ENCODE assay signal across 8 cellular contexts in the genomic region with DNA sequence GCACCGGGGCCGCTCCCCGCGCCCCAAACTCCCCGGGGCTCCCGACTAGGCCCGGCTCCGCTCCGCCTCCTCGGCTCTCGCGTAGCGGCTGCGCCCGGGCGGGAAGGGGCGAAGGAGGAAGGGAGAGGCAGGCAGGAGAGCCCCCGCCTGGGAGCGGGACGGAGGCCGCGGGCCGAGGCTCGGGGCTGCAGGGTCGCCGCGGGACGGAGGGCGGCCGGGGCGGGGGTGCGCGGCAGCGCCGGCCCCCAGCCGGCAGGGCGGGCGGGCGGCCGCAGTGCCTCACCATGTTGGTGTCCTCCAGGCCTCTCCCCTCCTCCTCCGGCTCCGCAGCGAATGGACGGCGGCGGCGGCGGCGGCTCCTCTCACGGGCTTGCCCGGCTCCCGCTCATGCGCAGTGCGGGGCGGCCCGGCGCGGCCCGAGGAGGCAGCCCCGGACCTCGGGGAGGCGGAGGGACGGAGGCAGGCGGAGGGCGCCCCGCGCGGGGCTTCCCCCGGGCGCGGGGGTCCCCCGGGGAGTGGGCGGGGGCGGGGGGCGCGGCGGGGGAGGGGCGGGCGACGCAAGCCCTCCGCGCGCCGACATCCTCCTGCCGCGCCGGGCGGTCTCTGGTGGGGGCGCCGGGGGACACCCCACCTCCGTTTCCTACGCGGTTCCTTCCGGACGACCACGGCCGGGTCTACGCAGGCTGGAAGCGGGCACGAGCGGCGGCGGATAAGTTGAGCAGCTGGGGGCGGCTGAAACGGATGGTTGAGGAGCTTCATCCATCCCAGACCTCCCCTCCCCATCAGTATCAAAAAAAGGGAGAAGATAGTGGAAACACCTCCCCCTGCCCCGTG. TPM values are rescaled to one million over a fixed set of nuclear protein-coding genes. Genes with fewer than 3 reads are reported as not detected.
A peak's percentile ranks its signal among the peaks of the same experiment; 100 is the strongest.
DNase-seq lines count a peak whose midpoint lies in the region; ATAC-seq and TF ChIP-seq lines count a peak whose summit lies in the region.

A gene (minus strand): TSS at position 335 of the 834 bp plus-strand sequence. CDS start 49 bp downstream, at position 286.

- ATAC-seq in HG02798 (IDR thresholded peaks at IDR 0.05; ENCODE audit: poor library complexity, unreplicated experiment) (peak; percentile 94), left ventricle myocardium superior (peak; percentile 97)

- peaks cover 6% of the 10 kb centered on the region for H3K4me1 ChIP-seq in urinary bladder (ENCODE audit: insufficient read depth)

- WGBS in urinary bladder, result under 1% methylated on average over 98 of the region's 106 CpGs

- H3K27ac ChIP-seq in urinary bladder (ENCODE audit: low read depth), result peak within 1 kb of the TSS; percentile 78

- intact Hi-C loops in left ventricle myocardium superior (cut with micrococcal nuclease), result no loop called here

- H3K36me3 ChIP-seq in urinary bladder (ENCODE audit: insufficient read depth), result no peaks in the 10 kb centered on the region

- TF ChIP-seq POLR2A in GM15510 (IDR thresholded peaks at IDR 0.05; ENCODE audit: borderline replicate concordance, extremely low read depth, insufficient read length), result peak; percentile 74

- H3K4me3 ChIP-seq in urinary bladder (ENCODE audit: low read depth, low read length), result peak within 1 kb of the TSS; percentile 100

- DNase-seq in NCI-H146 (lab: John Stamatoyannopoulos, UW) (peak; percentile 95), T-helper 2 cell (peak; percentile 81 to 89 (median 84)), amygdala (lab: John Stamatoyannopoulos, UW) (peak in 54 of 56 donors; percentile 8 to 90 (median 74)), left ventricle myocardium superior (peak; percentile 97), pulmonary artery endothelial cell (ENCODE audit: low read depth, low spot score) (peak; percentile 33)

RNA-seq across cellular contexts. Expression of the gene that starts here (rescaled TPM):
- total RNA-seq in left ventricle myocardium superior (39.5 TPM), pulmonary artery endothelial cell (24.7 and 36.4 TPM in 2 replicates), urinary bladder (60.4 TPM)
- 22.4 TPM for polyA plus RNA-seq in urinary bladder

Comparison
In these comparisons a context has a peak if more than half of its experiments do, and no peak if none do; other contexts are left out.
1. Peak in every context shown above with its lines: DNase-seq, ATAC-seq, H3K4me3 ChIP-seq and H3K27ac ChIP-seq.
2. DNase-seq: peak in every context shown above with its lines; median percentile 97 in left ventricle myocardium superior; 95 in NCI-H146; 84 in T-helper 2 cell; 74 in amygdala; 33 in pulmonary artery endothelial cell.